In the genomic region with DNA sequence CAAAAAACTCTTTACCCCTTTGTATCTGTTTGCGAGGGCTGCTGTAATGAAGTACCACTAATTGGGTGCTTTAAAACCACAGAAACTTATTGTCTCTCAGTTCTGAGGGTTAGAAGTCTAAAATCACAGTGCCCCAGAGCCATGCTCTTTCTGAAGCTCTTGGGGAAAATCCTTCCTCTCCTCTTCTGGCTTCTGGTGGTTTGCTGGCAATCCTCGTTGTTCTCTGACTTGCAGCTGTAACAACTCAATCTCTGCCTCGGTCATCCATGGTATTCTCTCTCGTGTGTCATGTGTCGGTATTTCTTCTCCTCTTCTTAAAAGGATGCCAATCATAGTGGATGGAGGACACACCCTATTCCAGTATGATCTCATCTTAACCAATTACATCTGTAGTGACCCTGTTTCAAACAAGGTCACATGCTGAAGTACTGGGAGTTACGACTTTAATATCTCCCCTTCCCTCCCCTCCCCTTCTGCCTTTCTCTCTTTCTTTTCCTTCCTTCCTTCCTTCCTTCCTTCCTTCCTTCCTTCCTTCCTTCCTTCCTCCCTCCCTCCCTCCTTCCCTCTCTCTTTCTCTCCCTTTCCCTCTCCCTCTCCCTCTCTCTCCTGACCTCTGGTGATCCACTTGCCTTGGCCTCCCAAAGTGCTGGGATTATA, we compare ENCODE assay signal across 10 cellular contexts. TPM values are rescaled to one million over a fixed set of nuclear protein-coding genes. Genes with fewer than 3 reads are reported as not detected.
DNase-seq lines count a peak whose midpoint lies in the region; ATAC-seq, FAIRE-seq and TF ChIP-seq lines count a peak whose summit lies in the region.
"Had no signal": no experiment of that assay in that cellular context is flagged by ENCODE, and none has a peak within 500 bp of the region (broad histone marks: within the 10 kb centered on the region; RNA-seq: fewer than 3 reads in every experiment).

No MANE protein-coding gene starts in this region.

- DNase-seq in EL (peak; percentile 23), fibroblast of mammary gland (ENCODE audit: low read depth) (peak; percentile 30), DMS53 (lab: John Stamatoyannopoulos, UW) (no peak), frontal cortex (ENCODE audit: low spot score in 2 of 2) (no peak)
- DNase-seq: foreskin keratinocyte, T-helper 1 cell had no signal

- FAIRE-seq in frontal cortex (lab: Jason Lieb, UNC) = no peak

- no peak for TF ChIP-seq CTCF in fibroblast of mammary gland (conservative IDR thresholded peaks at IDR 0.05; ENCODE audit: control insufficient read depth, insufficient read depth, low read depth, low read length)

- ATAC-seq in GM21390 (IDR thresholded peaks at IDR 0.05; ENCODE audit: unreplicated experiment) (peak; percentile 85), HG03039 (IDR thresholded peaks at IDR 0.05; ENCODE audit: unreplicated experiment) (peak; percentile 77), GM21367 (IDR thresholded peaks at IDR 0.05; ENCODE audit: unreplicated experiment) (no peak), GM21825 (IDR thresholded peaks at IDR 0.05; ENCODE audit: unreplicated experiment) (no peak)
- ATAC-seq: foreskin keratinocyte had no signal

- H3K4me3 ChIP-seq in fibroblast of mammary gland (ENCODE audit: control insufficient read depth, low read depth, low read length) = no peak overlapping the region

RNA-seq across cellular contexts. Expression of a gene that starts 6.5 kb away (rescaled TPM):
- total RNA-seq in frontal cortex = 81.1 TPM

Comparison
In these comparisons a context has a peak if more than half of its experiments do, and no peak if none do; other contexts are left out.
1. DNase-seq: peak in EL (single experiment) and fibroblast of mammary gland (single experiment); none in DMS53 (single experiment) and frontal cortex (0 of 2).
2. ATAC-seq: peak in GM21390 (single experiment) and HG03039 (single experiment); none in GM21367 (single experiment) and GM21825 (single experiment).